ENCODE assay signal across 8 cellular contexts in the genomic region with DNA sequence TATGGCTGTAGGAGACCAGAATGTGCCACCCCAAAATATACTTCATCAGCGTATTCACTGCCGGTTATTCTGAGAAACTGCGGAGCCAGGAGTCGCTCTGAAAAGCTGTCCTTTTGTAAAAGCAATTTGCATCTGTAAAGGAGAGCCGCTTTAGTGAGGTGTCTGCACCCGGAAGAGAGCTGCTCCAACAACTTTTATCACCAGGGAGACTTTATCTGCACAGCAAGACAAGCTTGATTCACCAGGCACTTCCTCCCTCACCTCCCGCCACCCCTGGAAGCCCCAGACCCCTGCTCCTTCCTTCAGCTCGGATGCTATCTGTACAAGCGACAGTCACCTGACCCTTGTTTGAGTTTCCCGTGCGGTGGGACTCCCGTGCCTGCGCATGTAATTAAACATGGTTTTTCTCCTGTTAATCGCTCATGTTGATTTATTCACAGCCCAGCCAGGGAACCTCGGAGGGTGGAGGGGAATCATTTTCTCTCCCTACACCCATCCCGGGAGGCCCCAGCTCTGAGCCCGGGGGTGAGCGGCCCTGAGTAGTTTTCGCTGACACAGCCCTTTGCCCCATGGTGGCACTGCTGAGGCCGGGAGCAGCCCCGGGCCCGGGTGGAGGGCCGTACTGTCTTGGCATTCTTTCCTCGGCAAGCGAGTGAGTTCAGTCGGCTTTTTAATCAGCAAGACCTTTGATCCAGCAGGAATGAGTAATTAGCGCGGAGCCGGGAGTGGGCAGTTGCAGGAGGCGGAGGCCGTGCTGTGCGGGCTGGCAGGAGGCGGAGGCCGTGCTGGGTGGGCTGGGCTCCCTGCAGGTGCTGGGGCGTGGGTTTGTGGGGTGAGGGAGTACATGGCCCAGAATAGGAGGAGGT.
DNase-seq lines count a peak whose midpoint lies in the region; ATAC-seq and TF ChIP-seq lines count a peak whose summit lies in the region.

No MANE protein-coding gene starts in this region.

- H3K9me3 Mint-ChIP-seq in endodermal cell = peaks cover 8% of the 10 kb centered on the region
- no peaks in the 10 kb centered on the region for H3K9me3 Mint-ChIP-seq in osteocyte (ENCODE audit: unreplicated experiment)

- in situ Hi-C loops in Panc1 (cut with HindIII; ENCODE audit: low pct_unique_long_range_greater_than_20kb, low sequenced_read_pairs) = no loop called here

- H3K27me3 Mint-ChIP-seq in endodermal cell (ENCODE audit: insufficient read depth) (peaks cover 6% of the 10 kb centered on the region), osteocyte (ENCODE audit: unreplicated experiment) (no peaks in the 10 kb centered on the region)

- H3K9ac ChIP-seq in endodermal cell (ENCODE audit: extremely low read depth, low read length, poor library complexity, severe bottlenecking) = peak overlapping the region; percentile 29

- CTCF ChIA-PET in Panc1 (lab: Charles Lee) = interaction anchor here (0.6 to 0.8 kb wide), 2 partner anchors 30 to 220 kb away, joined by 3 read pairs; no protein-coding TSS in a partner anchor

- H3K4me1 Mint-ChIP-seq in endodermal cell (peaks cover 33% of the 10 kb centered on the region), osteocyte (ENCODE audit: unreplicated experiment) (peaks cover 29% of the 10 kb centered on the region)

- TF ChIP-seq CTCF in Panc1 (IDR thresholded peaks at IDR 0.05) (no peak), endodermal cell (conservative IDR thresholded peaks at IDR 0.05) (peak; percentile 51), osteocyte (IDR thresholded peaks at IDR 0.05) (no peak)

- POLR2A ChIA-PET in Panc1 (lab: Charles Lee) = no interaction called here

- peak overlapping the region; percentile 94 for H3K27ac Mint-ChIP-seq in endodermal cell
- H3K27ac Mint-ChIP-seq in osteocyte (ENCODE audit: unreplicated experiment) = peak overlapping the region; percentile 15

- DNase-seq in GDM1 (lab: John Stamatoyannopoulos, UW) (peak; percentile 70), Panc1 (ENCODE audit: low read depth, low spot score) (no peak), endodermal cell (peak; percentile 85), osteocyte (ENCODE audit: extremely low spot score, unreplicated experiment) (no peak), NCI-H2227 treated with DMSO at 0.1 percent for 48 hours (lab: John Stamatoyannopoulos, UW) (no peak)

- intact Hi-C loops in Panc1 (cut with micrococcal nuclease; ENCODE audit: unreplicated experiment) = no loop called here

- H3K27ac ChIP-seq in Panc1 (ENCODE audit: low read length) = peak overlapping the region; percentile 36
- no peak overlapping the region for H3K27ac ChIP-seq in endodermal cell (ENCODE audit: low read depth, low read length)

- no TSS peak for BruUV-seq in Panc1 (replicated peaks; lab: Mats Ljungman, UMichigan)

- H3K9me3 ChIP-seq in Panc1 (ENCODE audit: control insufficient read depth, insufficient read depth, low read depth, low read length) (no peaks in the 10 kb centered on the region), endodermal cell (ENCODE audit: control insufficient read depth, low read length) (no peaks in the 10 kb centered on the region)

- H3K4me3 ChIP-seq in Panc1 (ENCODE audit: low read depth in 2 of 2, low read length in 2 of 2) = 0 out of 4 replicates have a peak overlapping the region, but pooled peaks of 1 of the 2 experiments have one; percentile 11
- H3K4me3 ChIP-seq in endodermal cell (ENCODE audit: low read length) = peak overlapping the region; percentile 63

- H3K27me3 ChIP-seq in Panc1 (ENCODE audit: control insufficient read depth, insufficient read depth, low read length) (no peaks in the 10 kb centered on the region), endodermal cell (ENCODE audit: control insufficient read depth, insufficient read depth, low read length, poor library complexity, severe bottlenecking) (no peaks in the 10 kb centered on the region)

- ATAC-seq in Panc1 (peak; percentile 34), GM18502 (IDR thresholded peaks at IDR 0.05; ENCODE audit: poor library complexity, unreplicated experiment) (no peak), GM21717 (IDR thresholded peaks at IDR 0.05; ENCODE audit: unreplicated experiment) (no peak), HG03139 (IDR thresholded peaks at IDR 0.05; ENCODE audit: unreplicated experiment) (no peak)

- H3K4me1 ChIP-seq in Panc1 (ENCODE audit: control insufficient read depth, insufficient read depth, low read length) (peaks cover 30% of the 10 kb centered on the region), endodermal cell (ENCODE audit: control insufficient read depth, insufficient read depth, low read length) (peaks cover 19% of the 10 kb centered on the region)

- WGBS in endodermal cell (ENCODE audit: insufficient coverage in 1 of 2, insufficient read length in 1 of 2), 2 experiments = 7 to 14% methylated on average over 11 to 35 of the region's 35 CpGs

- H3K36me3 Mint-ChIP-seq in endodermal cell (ENCODE audit: low read depth) (peaks cover 3% of the 10 kb centered on the region), osteocyte (ENCODE audit: unreplicated experiment) (peaks cover 2% of the 10 kb centered on the region)

- H3K4me3 Mint-ChIP-seq in endodermal cell = peak overlapping the region; percentile 60
- H3K4me3 Mint-ChIP-seq in osteocyte (ENCODE audit: unreplicated experiment) = no peak overlapping the region

- H3K36me3 ChIP-seq in Panc1 (ENCODE audit: control insufficient read depth, insufficient read depth, low read length) (no peaks in the 10 kb centered on the region), endodermal cell (ENCODE audit: control insufficient read depth, insufficient read depth, low read length) (no peaks in the 10 kb centered on the region)

Comparison
In these comparisons a context has a peak if more than half of its experiments do, and no peak if none do; other contexts are left out.
1. DNase-seq: peak in GDM1 (single experiment) and endodermal cell (single experiment); none in Panc1 (single experiment), osteocyte (single experiment) and NCI-H2227 treated with DMSO at 0.1 percent for 48 hours (single experiment).